Comparison of ENCODE assay signal across 9 cellular contexts in genomic region chr12:46263140-46264017, GRCh38. TPM values are rescaled to one million over a fixed set of nuclear protein-coding genes. Genes with fewer than 3 reads are reported as not detected.
DNase-seq lines count a peak whose midpoint lies in the region; ATAC-seq and TF ChIP-seq lines count a peak whose summit lies in the region.
"Had no signal": no experiment of that assay in that cellular context is flagged by ENCODE, and none has a peak within 500 bp of the region (broad histone marks: within the 10 kb centered on the region; RNA-seq: fewer than 3 reads in every experiment).

No MANE protein-coding gene starts in this region.

- CTCF ChIA-PET in activated CD4-positive, alpha-beta T cell treated with anti-CD3 and anti-CD28 coated beads, Interleukin-2, amount 10 ng/mL, durations not matched to agents 7 days and 5 days (lab: Charles Lee) = interaction anchor here (1.0 to 1.6 kb wide), 3 partner anchors 46 to 260 kb away, joined by 3 to 6 read pairs (median 4); no protein-coding TSS in a partner anchor
- CTCF ChIA-PET in T-cell (lab: Charles Lee) = interaction anchor here in 1 of 2 donors (0.6 to 1.4 kb wide), 2 partner anchors 21 to 44 kb away, joined by 3 to 5 read pairs; no protein-coding TSS in a partner anchor

- no peaks in the 10 kb centered on the region for H3K9me3 Mint-ChIP-seq in activated CD4-positive, alpha-beta T cell treated with anti-CD3 and anti-CD28 coated beads, Interleukin-2, amount 10 ng/mL, durations not matched to agents 7 days and 5 days
- H3K9me3 Mint-ChIP-seq in T-cell = no peaks in the 10 kb centered on the region

- H3K4me1 ChIP-seq in skeletal muscle satellite cell (ENCODE audit: control insufficient read depth, insufficient read depth, low read length) (peaks cover 57% of the 10 kb centered on the region), upper lobe of right lung (peaks cover 22% of the 10 kb centered on the region)

- peaks cover 16% of the 10 kb centered on the region for H3K4me1 Mint-ChIP-seq in activated CD4-positive, alpha-beta T cell treated with anti-CD3 and anti-CD28 coated beads, Interleukin-2, amount 10 ng/mL, durations not matched to agents 7 days and 5 days
- H3K4me1 Mint-ChIP-seq in T-cell = peaks cover under 1 to 26% (median 26%) of the 10 kb centered on the region in 3 donors

- H3K36me3 ChIP-seq in skeletal muscle satellite cell (ENCODE audit: insufficient read depth, low read length) = no peaks in the 10 kb centered on the region
- H3K36me3 ChIP-seq in upper lobe of right lung = no peaks in the 10 kb centered on the region

- H3K27me3 Mint-ChIP-seq in activated CD4-positive, alpha-beta T cell treated with anti-CD3 and anti-CD28 coated beads, Interleukin-2, amount 10 ng/mL, durations not matched to agents 7 days and 5 days = no peaks in the 10 kb centered on the region
- H3K27me3 Mint-ChIP-seq in T-cell = no peaks in the 10 kb centered on the region

- POLR2A ChIA-PET in activated CD4-positive, alpha-beta T cell treated with anti-CD3 and anti-CD28 coated beads, Interleukin-2, amount 10 ng/mL, durations not matched to agents 7 days and 5 days (lab: Charles Lee) = interaction anchor here (1.1 to 1.2 kb wide), 2 partner anchors 41 to 103 kb away, joined by 3 read pairs; no protein-coding TSS in a partner anchor
- POLR2A ChIA-PET in T-cell (lab: Charles Lee) = interaction anchor here (0.5 to 2.1 kb wide), 13 partner anchors 14 to 1559 kb away, joined by 3 to 8 read pairs (median 3); no protein-coding TSS in a partner anchor

- peak overlapping the region; percentile 32 for H3K4me3 Mint-ChIP-seq in activated CD4-positive, alpha-beta T cell treated with anti-CD3 and anti-CD28 coated beads, Interleukin-2, amount 10 ng/mL, durations not matched to agents 7 days and 5 days
- peak overlapping the region in 2 of 3 donors; percentile 52 to 71 for H3K4me3 Mint-ChIP-seq in T-cell

- H3K36me3 Mint-ChIP-seq in activated CD4-positive, alpha-beta T cell treated with anti-CD3 and anti-CD28 coated beads, Interleukin-2, amount 10 ng/mL, durations not matched to agents 7 days and 5 days (ENCODE audit: low read depth) = peaks cover 21% of the 10 kb centered on the region
- H3K36me3 Mint-ChIP-seq in T-cell = peaks cover 16% of the 10 kb centered on the region

- H3K9ac ChIP-seq in skeletal muscle satellite cell (ENCODE audit: low read depth, low read length) = peak overlapping the region; percentile 34

- no peak overlapping the region for H3K27ac ChIP-seq in upper lobe of right lung

- peak; percentile 10 for TF ChIP-seq CTCF in foreskin fibroblast (IDR thresholded peaks at IDR 0.05; ENCODE audit: low read depth, low read length)
- TF ChIP-seq CTCF in upper lobe of right lung (IDR thresholded peaks at IDR 0.05) = no peak

- H3K27me3 ChIP-seq in skeletal muscle satellite cell (ENCODE audit: control insufficient read depth, insufficient read depth, low read length) = no peaks in the 10 kb centered on the region
- peaks cover 8% of the 10 kb centered on the region for H3K27me3 ChIP-seq in upper lobe of right lung

- H3K27ac Mint-ChIP-seq in activated CD4-positive, alpha-beta T cell treated with anti-CD3 and anti-CD28 coated beads, Interleukin-2, amount 10 ng/mL, durations not matched to agents 7 days and 5 days = no peak overlapping the region
- H3K27ac Mint-ChIP-seq in T-cell = peak overlapping the region; percentile 54 to 63

- H3K4me2 ChIP-seq in skeletal muscle satellite cell (ENCODE audit: low read length) = peak overlapping the region; percentile 26

- H3K9me3 ChIP-seq in skeletal muscle satellite cell (replicated peaks; ENCODE audit: low read length) = no peaks in the 10 kb centered on the region
- H3K9me3 ChIP-seq in upper lobe of right lung = no peaks in the 10 kb centered on the region

- ATAC-seq in T-cell (replicated peaks in 1 of 4) = no peak
- ATAC-seq in upper lobe of right lung = no peak
- ATAC-seq in esophagus mucosa = no peak

- H3K4me3 ChIP-seq in foreskin fibroblast (ENCODE audit: low read depth in 1 of 2, low read length in 2 of 2) (no peak overlapping the region), skeletal muscle satellite cell (ENCODE audit: low read length) (no peak overlapping the region), upper lobe of right lung (no peak overlapping the region)

- no peak for DNase-seq in activated CD4-positive, alpha-beta T cell treated with anti-CD3 and anti-CD28 coated beads, Interleukin-2, amount 10 ng/mL, durations not matched to agents 7 days and 5 days
- no peak for DNase-seq in activated CD4-positive, alpha-beta T cell treated with anti-CD3 and anti-CD28 coated beads for 4 hours
- DNase-seq in T-cell = no peak
- DNase-seq in foreskin fibroblast = no peak
- no peak for DNase-seq in upper lobe of right lung
- DNase-seq in cortex of kidney (lab: John Stamatoyannopoulos, UW) = no peak
- DNase-seq: NCI-H2171 had no signal

- intact Hi-C loops in upper lobe of right lung (cut with DNase I) = no loop called here

RNA-seq across cellular contexts. Expression of gene SLC38A1, which starts 5.5 kb away (rescaled TPM):
- 100 to 1,000 TPM; 180 to 219 TPM for total RNA-seq in activated CD4-positive, alpha-beta T cell treated with anti-CD3 and anti-CD28 coated beads, Interleukin-2, amount 10 ng/mL, durations not matched to agents 7 days and 5 days
- total RNA-seq in T-cell (100 to 1,000 TPM; 273 to 321 (median 286) TPM), upper lobe of right lung (58.5 TPM), esophagus mucosa (71.5 TPM)
- 30.6 and 65.1 TPM in 2 replicates for total RNA-seq in skeletal muscle satellite cell (2012; rRNA removed)
